In the genomic region with DNA sequence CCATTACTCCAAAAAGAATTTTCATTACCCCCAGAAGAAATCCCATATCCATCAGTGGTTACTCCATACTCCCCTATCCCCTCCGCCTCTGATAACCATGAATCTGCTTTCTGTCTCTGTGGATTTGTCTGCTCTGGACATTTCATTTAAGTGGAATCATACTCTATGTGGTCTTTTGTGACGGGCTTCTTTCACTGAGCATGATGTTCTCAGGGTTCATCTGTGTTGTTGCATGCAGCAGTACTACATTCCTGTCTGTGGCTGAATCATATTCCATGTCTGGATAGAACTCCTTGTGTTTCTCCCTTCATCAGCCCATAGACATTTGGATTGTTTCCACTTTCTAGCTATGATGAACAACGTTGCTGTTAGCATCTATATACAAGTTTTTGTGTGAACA, we compare ENCODE assay signal across 1 cellular context.
TF ChIP-seq lines count a peak whose summit lies in the region.

No MANE protein-coding gene starts in this region.

TF ChIP-seq in HepG2, 621 proteins besides CTCF, POLR2A, EP300 and RAD21 (continued from another document):
- TF ChIP-seq ZNF136 (CRISPR knock-in tag; IDR thresholded peaks at IDR 0.05; ENCODE audit: low read depth): no peak
- TF ChIP-seq, protein P1, sequence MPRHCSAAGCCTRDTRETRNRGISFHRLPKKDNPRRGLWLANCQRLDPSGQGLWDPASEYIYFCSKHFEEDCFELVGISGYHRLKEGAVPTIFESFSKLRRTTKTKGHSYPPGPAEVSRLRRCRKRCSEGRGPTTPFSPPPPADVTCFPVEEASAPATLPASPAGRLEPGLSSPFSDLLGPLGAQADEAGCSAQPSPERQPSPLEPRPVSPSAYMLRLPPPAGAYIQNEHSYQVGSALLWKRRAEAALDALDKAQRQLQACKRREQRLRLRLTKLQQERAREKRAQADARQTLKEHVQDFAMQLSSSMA (CRISPR knock-in tag; IDR thresholded peaks at IDR 0.05): no peak
- TF ChIP-seq, protein P2, sequence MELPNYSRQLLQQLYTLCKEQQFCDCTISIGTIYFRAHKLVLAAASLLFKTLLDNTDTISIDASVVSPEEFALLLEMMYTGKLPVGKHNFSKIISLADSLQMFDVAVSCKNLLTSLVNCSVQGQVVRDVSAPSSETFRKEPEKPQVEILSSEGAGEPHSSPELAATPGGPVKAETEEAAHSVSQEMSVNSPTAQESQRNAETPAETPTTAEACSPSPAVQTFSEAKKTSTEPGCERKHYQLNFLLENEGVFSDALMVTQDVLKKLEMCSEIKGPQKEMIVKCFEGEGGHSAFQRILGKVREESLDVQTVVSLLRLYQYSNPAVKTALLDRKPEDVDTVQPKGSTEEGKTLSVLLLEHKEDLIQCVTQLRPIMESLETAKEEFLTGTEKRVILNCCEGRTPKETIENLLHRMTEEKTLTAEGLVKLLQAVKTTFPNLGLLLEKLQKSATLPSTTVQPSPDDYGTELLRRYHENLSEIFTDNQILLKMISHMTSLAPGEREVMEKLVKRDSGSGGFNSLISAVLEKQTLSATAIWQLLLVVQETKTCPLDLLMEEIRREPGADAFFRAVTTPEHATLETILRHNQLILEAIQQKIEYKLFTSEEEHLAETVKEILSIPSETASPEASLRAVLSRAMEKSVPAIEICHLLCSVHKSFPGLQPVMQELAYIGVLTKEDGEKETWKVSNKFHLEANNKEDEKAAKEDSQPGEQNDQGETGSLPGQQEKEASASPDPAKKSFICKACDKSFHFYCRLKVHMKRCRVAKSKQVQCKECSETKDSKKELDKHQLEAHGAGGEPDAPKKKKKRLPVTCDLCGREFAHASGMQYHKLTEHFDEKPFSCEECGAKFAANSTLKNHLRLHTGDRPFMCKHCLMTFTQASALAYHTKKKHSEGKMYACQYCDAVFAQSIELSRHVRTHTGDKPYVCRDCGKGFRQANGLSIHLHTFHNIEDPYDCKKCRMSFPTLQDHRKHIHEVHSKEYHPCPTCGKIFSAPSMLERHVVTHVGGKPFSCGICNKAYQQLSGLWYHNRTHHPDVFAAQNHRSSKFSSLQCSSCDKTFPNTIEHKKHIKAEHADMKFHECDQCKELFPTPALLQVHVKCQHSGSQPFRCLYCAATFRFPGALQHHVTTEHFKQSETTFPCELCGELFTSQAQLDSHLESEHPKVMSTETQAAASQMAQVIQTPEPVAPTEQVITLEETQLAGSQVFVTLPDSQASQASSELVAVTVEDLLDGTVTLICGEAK (IDR thresholded peaks at IDR 0.05): no peak
- TF ChIP-seq, protein P2 (CRISPR knock-in tag; IDR thresholded peaks at IDR 0.05): no peak
- no peak for TF ChIP-seq MED8 (CRISPR knock-in tag; IDR thresholded peaks at IDR 0.05; ENCODE audit: insufficient replicate concordance)
TF ChIP-seq in HepG2: peak in this region for 0.
